1 cellular context compared by ENCODE assay signal in genomic region chr10:17426263-17426600, GRCh38.
A peak's percentile ranks its signal among the peaks of the same experiment; 100 is the strongest.
TF ChIP-seq lines count a peak whose summit lies in the region.

No MANE protein-coding gene starts in this region.

TF ChIP-seq in K562, 482 proteins besides CTCF, POLR2A, EP300 and RAD21:
- no peak for TF ChIP-seq ATF1 (CRISPR knock-in tag; IDR thresholded peaks at IDR 0.05)
- TF ChIP-seq ATF1 (tag; IDR thresholded peaks at IDR 0.05): peak; percentile 53; the same call in 1 of the 2 replicates
- TF ChIP-seq ZKSCAN8 (CRISPR knock-in tag; IDR thresholded peaks at IDR 0.05): 0 out of 2 replicates have a peak, but pooled peaks have one; percentile 12
- no peak for TF ChIP-seq CBX1 (IDR thresholded peaks at IDR 0.05; ENCODE audit: low read depth)
- TF ChIP-seq ZBTB2 (IDR thresholded peaks at IDR 0.05): 0 out of 2 replicates have a peak, but pooled peaks have one; percentile 4
- 0 out of 2 replicates have a peak, but pooled peaks have one; percentile 13 for TF ChIP-seq ZSCAN29 (IDR thresholded peaks at IDR 0.05)
- no peak for TF ChIP-seq POLR3A (IDR thresholded peaks at IDR 0.05; ENCODE audit: borderline replicate concordance, extremely low read depth, insufficient read depth, insufficient read length)
- peak; percentile 38; the same call in 1 of the 2 replicates for TF ChIP-seq IRF9 (tag; IDR thresholded peaks at IDR 0.05)
- 0 out of 2 replicates have a peak, but pooled peaks have one; percentile 22 for TF ChIP-seq ZNF431 (CRISPR knock-in tag; IDR thresholded peaks at IDR 0.05)
- no peak for TF ChIP-seq ZNF589 (CRISPR knock-in tag; IDR thresholded peaks at IDR 0.05; ENCODE audit: low read depth)
- 0 out of 2 replicates have a peak, but pooled peaks have one; percentile 13 for TF ChIP-seq GTF2F1 (IDR thresholded peaks at IDR 0.05; ENCODE audit: low read depth, low read length)
- 0 out of 2 replicates have a peak, but pooled peaks have one; percentile 14 for TF ChIP-seq HDGF (IDR thresholded peaks at IDR 0.05)
- peak; percentile 66 for TF ChIP-seq ZNF592 (IDR thresholded peaks at IDR 0.05)
- TF ChIP-seq ZNF311 (CRISPR knock-in tag; IDR thresholded peaks at IDR 0.05): peak; percentile 2; the same call in 1 of the 2 replicates
- TF ChIP-seq AFF1 (IDR thresholded peaks at IDR 0.05; ENCODE audit: low read depth in 1 of 2, partially characterized antibody in 2 of 2): peak in 1 of 2 experiments; percentile 12
- 0 out of 2 replicates have a peak, but pooled peaks have one; percentile 43 for TF ChIP-seq CREB3 (tag; conservative IDR thresholded peaks at IDR 0.05; ENCODE audit: low read depth)
- peak; percentile 22; the same call in 1 of the 2 replicates for TF ChIP-seq FOSL1 (tag; conservative IDR thresholded peaks at IDR 0.05)
- TF ChIP-seq MGA (IDR thresholded peaks at IDR 0.05): 0 out of 2 replicates have a peak, but pooled peaks have one; percentile 11
- TF ChIP-seq E4F1 (CRISPR knock-in tag; IDR thresholded peaks at IDR 0.05; ENCODE audit: borderline replicate concordance): no peak
- no peak for TF ChIP-seq NR4A1 (CRISPR knock-in tag; IDR thresholded peaks at IDR 0.05)
- TF ChIP-seq NR4A1 (tag; IDR thresholded peaks at IDR 0.05): 0 out of 2 replicates have a peak, but pooled peaks have one; percentile 4
- peak; percentile 31; the same call in 1 of the 2 replicates for TF ChIP-seq ZNF668 (CRISPR knock-in tag; IDR thresholded peaks at IDR 0.05)
